ENCODE assay signal across 19 cellular contexts in genomic region chr7:129191272-129191671, GRCh38. TPM values are rescaled to one million over a fixed set of nuclear protein-coding genes. Genes with fewer than 3 reads are reported as not detected.
A peak's percentile ranks its signal among the peaks of the same experiment; 100 is the strongest.
DNase-seq lines count a peak whose midpoint lies in the region; ATAC-seq and TF ChIP-seq lines count a peak whose summit lies in the region.
"Had no signal": no experiment of that assay in that cellular context is flagged by ENCODE, and none has a peak within 500 bp of the region (broad histone marks: within the 10 kb centered on the region; RNA-seq: fewer than 3 reads in every experiment).

No MANE protein-coding gene starts in this region.

- H3K27ac Mint-ChIP-seq in GM23338 (no peak overlapping the region), brain (peak overlapping the region in 1 of 5 experiments; percentile 6)
- H3K27ac Mint-ChIP-seq: IgD-negative memory B cell had no signal

- H3K27me3 ChIP-seq in GM23338 (ENCODE audit: insufficient read depth) (peaks cover 22% of the 10 kb centered on the region), neuron (ENCODE audit: insufficient read depth, low read length) (no peaks in the 10 kb centered on the region)

- H3K9me2 ChIP-seq in GM23338 (ENCODE audit: insufficient read depth): no peaks in the 10 kb centered on the region

- H3K27me3 Mint-ChIP-seq in GM23338 (ENCODE audit: insufficient read depth, low read depth, poor library complexity): peaks cover 24% of the 10 kb centered on the region
- peaks cover 10% of the 10 kb centered on the region for H3K27me3 Mint-ChIP-seq in brain

- peak; percentile 1 for DNase-seq in AG20443 (ENCODE audit: low spot score)
- no peak for DNase-seq in GM23338 (ENCODE audit: low spot score)
- DNase-seq in KG1 (lab: John Stamatoyannopoulos, UW): no peak
- DNase-seq in pons (ENCODE audit: low spot score): no peak
- no peak for DNase-seq in erythroblast (lab: John Stamatoyannopoulos, UW)
- no peak for DNase-seq in AML-193 (lab: John Stamatoyannopoulos, UW)
- DNase-seq: COR-L47, EL, NCI-H1105 treated with DMSO at 0.1 percent for 48 hours, NCI-H187, NCI-H446, NCI-H748 treated with DMSO at 0.1 percent for 48 hours had no signal

- no peak for ATAC-seq in GM23338
- ATAC-seq: A549 had no signal

- H3K9me3 ChIP-seq in neuron (ENCODE audit: low read length): peaks cover 9% of the 10 kb centered on the region
- H3K9me3 ChIP-seq: A549, HAP-1 had no signal

- TF ChIP-seq POLR2A in erythroblast (IDR thresholded peaks at IDR 0.05; ENCODE audit: low read length): no peak

- H3F3A ChIP-seq in GM23338 (replicated peaks; ENCODE audit: low read depth): peaks cover 7% of the 10 kb centered on the region; the same call in 1 of the 2 replicates

- peaks cover 36% of the 10 kb centered on the region for H3K36me3 Mint-ChIP-seq in GM23338 (ENCODE audit: low read depth)
- peaks cover 42% of the 10 kb centered on the region for H3K36me3 Mint-ChIP-seq in brain
- H3K36me3 Mint-ChIP-seq: IgD-negative memory B cell had no signal

- TF ChIP-seq CTCF in GM23338 (conservative IDR thresholded peaks at IDR 0.05; ENCODE audit: low read depth in 2 of 2) (no peak), brain (conservative IDR thresholded peaks at IDR 0.05) (no peak)

- H3K9me3 Mint-ChIP-seq in GM23338 (no peaks in the 10 kb centered on the region; the same call in 1 of the 3 replicates), brain (peaks cover 0 to 4% (median 0%) of the 10 kb centered on the region in 5 experiments)
- H3K9me3 Mint-ChIP-seq: IgD-negative memory B cell had no signal

- H2AFZ ChIP-seq in GM23338: no peak overlapping the region
- H2AFZ ChIP-seq in neuron (ENCODE audit: low read depth, low read length): no peak overlapping the region

- H3K4me1 Mint-ChIP-seq in GM23338 (peaks cover 36% of the 10 kb centered on the region), brain (peaks cover 32% of the 10 kb centered on the region)

- H3K36me3 ChIP-seq in GM23338 (ENCODE audit: insufficient read depth): peaks cover 5% of the 10 kb centered on the region; the same call in 1 of the 2 replicates
- peaks cover 21% of the 10 kb centered on the region for H3K36me3 ChIP-seq in neuron (ENCODE audit: insufficient read depth, low read length)

- H3K4me1 ChIP-seq in GM23338 (ENCODE audit: insufficient read depth) (peaks cover 25% of the 10 kb centered on the region), neuron (ENCODE audit: insufficient read depth, low read length) (peaks cover 27% of the 10 kb centered on the region)

- H4K20me1 ChIP-seq in GM23338 (replicated peaks; ENCODE audit: insufficient read depth): peaks cover 40% of the 10 kb centered on the region

- H3K4me2 ChIP-seq in GM23338: no peak overlapping the region
- H3K4me2 ChIP-seq: A549 had no signal

- peak overlapping the region; percentile 15; the same call in 2 of the 3 replicates for H3K4me3 Mint-ChIP-seq in GM23338
- H3K4me3 Mint-ChIP-seq in brain: peak overlapping the region in 4 of 5 experiments; percentile 60 to 75 (median 68)

- peaks cover 69% of the 10 kb centered on the region for H3K79me2 ChIP-seq in GM23338 (replicated peaks; ENCODE audit: insufficient read depth)

- no peak overlapping the region for H3K27ac ChIP-seq in GM23338 (ENCODE audit: low read depth)
- H3K27ac ChIP-seq: A549 had no signal

- H3K4me3 ChIP-seq in GM23338 (no peak overlapping the region), neuron (ENCODE audit: low read length) (peak overlapping the region; percentile 13)
- H3K4me3 ChIP-seq: A549, HAP-1 had no signal

TF ChIP-seq in GM23338, 12 proteins besides CTCF, POLR2A, EP300 and RAD21 (continues in another document):
- TF ChIP-seq, protein P1, sequence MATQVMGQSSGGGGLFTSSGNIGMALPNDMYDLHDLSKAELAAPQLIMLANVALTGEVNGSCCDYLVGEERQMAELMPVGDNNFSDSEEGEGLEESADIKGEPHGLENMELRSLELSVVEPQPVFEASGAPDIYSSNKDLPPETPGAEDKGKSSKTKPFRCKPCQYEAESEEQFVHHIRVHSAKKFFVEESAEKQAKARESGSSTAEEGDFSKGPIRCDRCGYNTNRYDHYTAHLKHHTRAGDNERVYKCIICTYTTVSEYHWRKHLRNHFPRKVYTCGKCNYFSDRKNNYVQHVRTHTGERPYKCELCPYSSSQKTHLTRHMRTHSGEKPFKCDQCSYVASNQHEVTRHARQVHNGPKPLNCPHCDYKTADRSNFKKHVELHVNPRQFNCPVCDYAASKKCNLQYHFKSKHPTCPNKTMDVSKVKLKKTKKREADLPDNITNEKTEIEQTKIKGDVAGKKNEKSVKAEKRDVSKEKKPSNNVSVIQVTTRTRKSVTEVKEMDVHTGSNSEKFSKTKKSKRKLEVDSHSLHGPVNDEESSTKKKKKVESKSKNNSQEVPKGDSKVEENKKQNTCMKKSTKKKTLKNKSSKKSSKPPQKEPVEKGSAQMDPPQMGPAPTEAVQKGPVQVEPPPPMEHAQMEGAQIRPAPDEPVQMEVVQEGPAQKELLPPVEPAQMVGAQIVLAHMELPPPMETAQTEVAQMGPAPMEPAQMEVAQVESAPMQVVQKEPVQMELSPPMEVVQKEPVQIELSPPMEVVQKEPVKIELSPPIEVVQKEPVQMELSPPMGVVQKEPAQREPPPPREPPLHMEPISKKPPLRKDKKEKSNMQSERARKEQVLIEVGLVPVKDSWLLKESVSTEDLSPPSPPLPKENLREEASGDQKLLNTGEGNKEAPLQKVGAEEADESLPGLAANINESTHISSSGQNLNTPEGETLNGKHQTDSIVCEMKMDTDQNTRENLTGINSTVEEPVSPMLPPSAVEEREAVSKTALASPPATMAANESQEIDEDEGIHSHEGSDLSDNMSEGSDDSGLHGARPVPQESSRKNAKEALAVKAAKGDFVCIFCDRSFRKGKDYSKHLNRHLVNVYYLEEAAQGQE (IDR thresholded peaks at IDR 0.05; ENCODE audit: unreplicated experiment): no peak
- TF ChIP-seq, protein P2, sequence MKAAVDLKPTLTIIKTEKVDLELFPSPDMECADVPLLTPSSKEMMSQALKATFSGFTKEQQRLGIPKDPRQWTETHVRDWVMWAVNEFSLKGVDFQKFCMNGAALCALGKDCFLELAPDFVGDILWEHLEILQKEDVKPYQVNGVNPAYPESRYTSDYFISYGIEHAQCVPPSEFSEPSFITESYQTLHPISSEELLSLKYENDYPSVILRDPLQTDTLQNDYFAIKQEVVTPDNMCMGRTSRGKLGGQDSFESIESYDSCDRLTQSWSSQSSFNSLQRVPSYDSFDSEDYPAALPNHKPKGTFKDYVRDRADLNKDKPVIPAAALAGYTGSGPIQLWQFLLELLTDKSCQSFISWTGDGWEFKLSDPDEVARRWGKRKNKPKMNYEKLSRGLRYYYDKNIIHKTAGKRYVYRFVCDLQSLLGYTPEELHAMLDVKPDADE (IDR thresholded peaks at IDR 0.05): no peak
- TF ChIP-seq POLR2AphosphoS5 (IDR thresholded peaks at IDR 0.05; ENCODE audit: low read depth) (no peak), ZNF331 (CRISPR knock-in tag; IDR thresholded peaks at IDR 0.05; ENCODE audit: low read depth) (no peak), EZH2 (IDR thresholded peaks at IDR 0.05; ENCODE audit: low read depth, unreplicated experiment) (no peak), JUNB (IDR thresholded peaks at IDR 0.05; ENCODE audit: unreplicated experiment) (no peak), ZNF114 (CRISPR knock-in tag; IDR thresholded peaks at IDR 0.05) (no peak), EZH2phosphoT487 (IDR thresholded peaks at IDR 0.05; ENCODE audit: unreplicated experiment) (no peak), STAT1 (IDR thresholded peaks at IDR 0.05; ENCODE audit: unreplicated experiment) (no peak), NANOG (IDR thresholded peaks at IDR 0.05; ENCODE audit: borderline replicate concordance) (no peak)

RNA-seq across cellular contexts. Expression of gene SMO, which starts 2.8 kb away (rescaled TPM):
- 57.7 and 61.5 TPM in 2 replicates for total RNA-seq in GM23338 (2014; rRNA removed; shearing (Covaris generic))
- polyA plus RNA-seq in GM23338 (2016; fragmentation: Nextera tagmentation; extraction: Ambion mirVana) (13.1 and 13.9 TPM in 2 replicates), brain (ENCODE audit: insufficient read depth, low read depth, low replicate concordance) (6.1 TPM)
- total RNA-seq: HT-29 had no signal
- polyA plus RNA-seq: CD14-positive monocyte had no signal

RNA-seq across cellular contexts. Expression of gene AHCYL2, which starts 33.6 kb away (rescaled TPM):
- total RNA-seq in GM23338 (2014; rRNA removed; shearing (Covaris generic)): 29.4 and 42.6 TPM in 2 replicates
- polyA plus RNA-seq in GM23338 (2016; fragmentation: Nextera tagmentation; extraction: Ambion mirVana): 7.8 and 9.2 TPM in 2 replicates
- polyA plus RNA-seq in brain (ENCODE audit: insufficient read depth, low read depth, low replicate concordance): 21.2 TPM

RNA-seq across cellular contexts. Expression of gene TSPAN33, which starts 46.8 kb away (rescaled TPM):
- total RNA-seq in GM23338 (2014; rRNA removed; shearing (Covaris generic)): 46.8 and 51.5 TPM in 2 replicates
- polyA plus RNA-seq in GM23338 (2016; fragmentation: Nextera tagmentation; extraction: Ambion mirVana) (17.6 and 21.1 TPM in 2 replicates), brain (ENCODE audit: insufficient read depth, low read depth, low replicate concordance) (15.1 TPM)
